ENCODE assay signal across 27 cellular contexts in the genomic region with DNA sequence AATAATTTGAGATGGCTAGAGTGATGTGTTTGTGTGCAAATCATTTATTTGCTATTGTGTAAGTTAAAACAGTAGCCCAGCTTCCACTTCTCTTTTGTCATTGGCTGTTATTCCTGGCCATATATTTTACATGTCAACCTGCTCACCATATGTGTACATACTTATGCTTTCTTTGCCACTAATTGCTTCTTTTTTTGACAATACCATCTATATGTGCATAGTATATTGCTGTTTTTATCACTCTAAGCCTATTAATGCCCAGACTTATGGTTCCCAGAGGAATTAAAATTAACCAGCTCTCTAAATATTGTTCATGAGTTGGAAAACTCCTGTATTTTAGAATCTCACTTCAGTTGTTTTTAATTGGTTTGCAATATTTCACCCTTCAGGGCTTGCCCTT.
"Had no signal": no experiment of that assay in that cellular context is flagged by ENCODE, and none has a peak within 500 bp of the region (broad histone marks: within the 10 kb centered on the region; RNA-seq: fewer than 3 reads in every experiment).

No MANE protein-coding gene starts in this region.

- FAIRE-seq: kidney, pancreas, urothelium cell line had no signal

- H3K27ac ChIP-seq: left lung, lower lobe of right lung, pancreas, prostate gland, skin epidermis, stomach, testis, thyroid gland, transverse colon, upper lobe of right lung had no signal

- H3K9me3 ChIP-seq: left lung, lower lobe of right lung, pancreas, prostate gland, stomach, testis, thyroid gland, transverse colon, upper lobe of right lung had no signal

- H3K4me3 ChIP-seq: left lung, lower lobe of right lung, pancreas, prostate gland, skin epidermis, stomach, testis, thyroid gland, transverse colon, upper lobe of right lung had no signal

- H3K4me1 ChIP-seq: lower lobe of right lung, prostate gland, testis, thyroid gland, transverse colon had no signal

- DNase-seq: hippocampal formation; kidney; left colon; left lung; lower lobe of right lung; mammary epithelial cell; mesenchymal stem cell; naive thymus-derived CD8-positive, alpha-beta T cell; nucleus accumbens; pancreas; posterior cingulate gyrus; retina; right cardiac atrium; stimulated activated CD4-positive, alpha-beta T cell treated with anti-CD3 and anti-CD28 coated beads, Interleukin-12 subunit alpha, Interleukin-12 subunit beta, amount 100 ng/mL, for 4 hours; stimulated activated CD4-positive, alpha-beta T cell treated with anti-CD3 and anti-CD28 coated beads, Interleukin-15, amount 100 ng/mL, for 24 hours; stimulated activated CD4-positive, alpha-beta T cell treated with anti-CD3 and anti-CD28 coated beads, Interleukin-2, amount 100 ng/mL, for 24 hours; stimulated activated CD4-positive, alpha-beta T cell treated with anti-CD3 and anti-CD28 coated beads, Interleukin-4, amount 100 ng/mL, for 1 hour; stimulated activated naive B cell treated with anti-CD40 and anti-IgM and Interleukin-4, amounts not matched to agents 10 μg/mL and 1 μg/mL and 100 μg/mL, for 72 hours; stimulated activated naive CD8-positive, alpha-beta T cell treated with anti-CD3 and anti-CD28 coated beads, Interleukin-15, Interleukin-2, amounts not matched to agents 100 U/mL and 50 U/mL, for 24 hours; stomach; testis; thyroid gland; transverse colon; upper lobe of right lung had no signal

- H3K36me3 ChIP-seq: left lung, lower lobe of right lung, pancreas, prostate gland, stomach, thyroid gland, transverse colon, upper lobe of right lung had no signal

- H3K27me3 ChIP-seq: left lung, pancreas, stomach, testis, transverse colon, upper lobe of right lung had no signal
